ENCODE assay signal across 7 cellular contexts in genomic region chr18:43620936-43621335, GRCh38.
DNase-seq lines count a peak whose midpoint lies in the region; ATAC-seq, FAIRE-seq and TF ChIP-seq lines count a peak whose summit lies in the region.

No MANE protein-coding gene starts in this region.

- TF ChIP-seq EP300 in K562 (IDR thresholded peaks at IDR 0.05; ENCODE audit: low read length): no peak

- intact Hi-C loops in K562 (cut with micrococcal nuclease): loop anchor here (10.0 kb wide), 2 partner anchors 1594 to 1764 kb away; no protein-coding TSS in a partner anchor

- H3K4me1 Mint-ChIP-seq in HFFc6 (ENCODE audit: low read depth): no peaks in the 10 kb centered on the region

- no peak overlapping the region for H3K4me3 Mint-ChIP-seq in HFFc6

- no peaks in the 10 kb centered on the region for H3K9me3 ChIP-seq in K562 (replicated peaks; ENCODE audit: control insufficient read depth, insufficient read depth, low read depth, low read length)

- no peak for ATAC-seq in K562
- ATAC-seq in HG02840 (IDR thresholded peaks at IDR 0.05; ENCODE audit: low FRiP score, unreplicated experiment): no peak
- no peak for ATAC-seq in GM21619 (IDR thresholded peaks at IDR 0.05; ENCODE audit: unreplicated experiment)

- CTCF ChIA-PET in K562 (lab: Yijun Ruan, JAX; ENCODE audit: low intra/inter-chr PET ratio): interaction anchor here (1.5 kb wide), 1 partner anchor 1765 kb away, joined by 3 read pairs; no protein-coding TSS in a partner anchor

- no TSS peak for BruUV-seq in K562 (replicated peaks; lab: Mats Ljungman, UMichigan)

- TF ChIP-seq CTCF in GM12875 (IDR thresholded peaks at IDR 0.05; ENCODE audit: borderline replicate concordance, insufficient read depth, low read depth, low read length) (peak; percentile 15; the same call in 1 of the 2 replicates), HFFc6 (IDR thresholded peaks at IDR 0.05) (peak; percentile 81), K562 (IDR thresholded peaks at IDR 0.05 in 2 of 3, conservative IDR thresholded peaks at IDR 0.05 in 1 of 3; ENCODE audit: insufficient read depth in 2 of 3, low read depth in 1 of 3, low read length in 3 of 3) (peak in 2 of 3 experiments; percentile 20 to 46; a peak in 1 of 6 replicates)

- DNase-seq in HFFc6: peak; percentile 21
- DNase-seq in NCI-H1694 treated with DMSO at 0.1 percent for 48 hours (lab: John Stamatoyannopoulos, UW): peak; percentile 40
- DNase-seq in K562 (ENCODE audit: extremely low read depth in 1 of 4, low spot score in 3 of 4): peak in 2 of 4 experiments; percentile 1 to 7
- DNase-seq in kidney tubule cell (ENCODE audit: low spot score): peak; percentile 48

- H3K27me3 ChIP-seq in K562 (ENCODE audit: control insufficient read depth in 2 of 2, insufficient read depth in 2 of 2, low read length in 2 of 2): no peaks in the 10 kb centered on the region

- WGBS in K562 (ENCODE audit: insufficient coverage, low coverage, missing lambda C conversion rate): 6% methylated on average over 2 of the region's 2 CpGs

- no peaks in the 10 kb centered on the region for H3K27me3 Mint-ChIP-seq in HFFc6 (ENCODE audit: insufficient read depth)

- TF ChIP-seq RAD21 in K562 (CRISPR knock-in tag; conservative IDR thresholded peaks at IDR 0.05 in 1 of 2, IDR thresholded peaks at IDR 0.05 in 1 of 2): peak; percentile 40 to 59

- no peaks in the 10 kb centered on the region for H3K36me3 ChIP-seq in K562 (ENCODE audit: control insufficient read depth, insufficient read depth, low read length)

- in situ Hi-C loops in K562 (cut with MboI): no loop called here

- H3K4me1 ChIP-seq in K562 (replicated peaks in 1 of 2; ENCODE audit: control insufficient read depth in 2 of 2, insufficient read depth in 2 of 2, low read length in 2 of 2): no peaks in the 10 kb centered on the region

- no peak overlapping the region for H3K4me3 ChIP-seq in GM12875 (ENCODE audit: low read depth, low read length)
- H3K4me3 ChIP-seq in K562: no peak overlapping the region

- H3K27ac Mint-ChIP-seq in HFFc6: no peak overlapping the region

- H4K20me1 ChIP-seq in K562 (replicated peaks; ENCODE audit: control insufficient read depth, insufficient read depth, low read length): no peaks in the 10 kb centered on the region

- H2AFZ ChIP-seq in K562 (ENCODE audit: low read depth, low read length): no peak overlapping the region

- no peak overlapping the region for H3K9ac ChIP-seq in K562 (ENCODE audit: insufficient read depth in 1 of 2, low read depth in 2 of 2, low read length in 2 of 2)

- H3K27ac ChIP-seq in K562 (ENCODE audit: extremely low read depth, low read depth, low read length): no peak overlapping the region

- no peaks in the 10 kb centered on the region for H3K79me2 ChIP-seq in K562 (ENCODE audit: control insufficient read depth, insufficient read depth, low read length)

- POLR2A ChIA-PET in K562 (lab: Yijun Ruan, JAX): no interaction called here

- no peaks in the 10 kb centered on the region for H3K9me1 ChIP-seq in K562 (ENCODE audit: control insufficient read depth, insufficient read depth, low read length)

- H3K4me2 ChIP-seq in K562 (ENCODE audit: insufficient read depth, low read length): no peak overlapping the region

- FAIRE-seq in K562 (lab: Jason Lieb, UNC): peak; percentile 32

- H3K9me3 Mint-ChIP-seq in HFFc6: no peaks in the 10 kb centered on the region

- H3K36me3 Mint-ChIP-seq in HFFc6 (ENCODE audit: low read depth): no peaks in the 10 kb centered on the region

- no peak for TF ChIP-seq POLR2A in K562 (conservative IDR thresholded peaks at IDR 0.05)

TF ChIP-seq in K562, 482 proteins besides CTCF, POLR2A, EP300 and RAD21:
- TF ChIP-seq BRF1 (IDR thresholded peaks at IDR 0.05; ENCODE audit: borderline replicate concordance, extremely low read depth, insufficient read length) (no peak), SMC3 (conservative IDR thresholded peaks at IDR 0.05; ENCODE audit: insufficient read depth, low read depth, low read length) (0 out of 2 replicates have a peak, but pooled peaks have one; percentile 9)
TF ChIP-seq in K562: peak in this region for 1.

Comparison
In these comparisons a context has a peak if more than half of its experiments do, and no peak if none do; other contexts are left out.
1. CTCF ChIP-seq: peak in every context shown above with its lines; median percentile 81 in HFFc6; 33 in K562; 15 in GM12875.